1 cellular context compared by ENCODE assay signal in genomic region chr3:9396301-9396631, GRCh38.
TF ChIP-seq lines count a peak whose summit lies in the region.

No MANE protein-coding gene starts in this region.

TF ChIP-seq in HepG2, 621 proteins besides CTCF, POLR2A, EP300 and RAD21 (continued from another document and continues in another):
- TF ChIP-seq DRAP1 (CRISPR knock-in tag; IDR thresholded peaks at IDR 0.05) (no peak; the same call in 1 of the 2 replicates), KDM1A (CRISPR knock-in tag; IDR thresholded peaks at IDR 0.05) (no peak), POLR2G (IDR thresholded peaks at IDR 0.05; ENCODE audit: low read depth, low read length) (peak; percentile 3; the same call in 1 of the 2 replicates), TMF1 (CRISPR knock-in tag; IDR thresholded peaks at IDR 0.05; ENCODE audit: low read depth) (no peak), TEAD3 (CRISPR knock-in tag; optimal IDR thresholded peaks at IDR 0.05; ENCODE audit: borderline replicate concordance) (no peak), STAG1 (CRISPR knock-in tag; IDR thresholded peaks at IDR 0.05) (no peak), AHR (CRISPR knock-in tag; IDR thresholded peaks at IDR 0.05) (no peak), ZNF329 (CRISPR knock-in tag; IDR thresholded peaks at IDR 0.05; ENCODE audit: low read depth) (no peak), HNRNPH1 (optimal IDR thresholded peaks at IDR 0.05; ENCODE audit: low read depth, low read length) (no peak), ZNF441 (CRISPR knock-in tag; IDR thresholded peaks at IDR 0.05; ENCODE audit: borderline replicate concordance) (0 out of 2 replicates have a peak, but pooled peaks have one; percentile 62), ZNF281 (CRISPR knock-in tag; IDR thresholded peaks at IDR 0.05; ENCODE audit: borderline replicate concordance) (peak; percentile 68; the same call in 1 of the 2 replicates), GATAD2A (CRISPR knock-in tag; IDR thresholded peaks at IDR 0.05) (no peak), POGZ (CRISPR knock-in tag; IDR thresholded peaks at IDR 0.05) (no peak), TRAFD1 (CRISPR knock-in tag; IDR thresholded peaks at IDR 0.05; ENCODE audit: borderline replicate concordance) (no peak), ZBTB7B (CRISPR knock-in tag; IDR thresholded peaks at IDR 0.05) (no peak), ZNF615 (CRISPR knock-in tag; IDR thresholded peaks at IDR 0.05; ENCODE audit: borderline replicate concordance) (peak; percentile 72; the same call in 1 of the 2 replicates), ZNF33B (CRISPR knock-in tag; IDR thresholded peaks at IDR 0.05) (no peak), ZNF546 (CRISPR knock-in tag; conservative IDR thresholded peaks at IDR 0.05) (no peak; the same call in 1 of the 2 replicates), ZNF44 (CRISPR knock-in tag; IDR thresholded peaks at IDR 0.05) (no peak), MTF2 (CRISPR knock-in tag; IDR thresholded peaks at IDR 0.05; ENCODE audit: borderline replicate concordance) (0 out of 2 replicates have a peak, but pooled peaks have one; percentile 7), ZNF543 (CRISPR knock-in tag; IDR thresholded peaks at IDR 0.05) (no peak), ZNF138 (CRISPR knock-in tag; IDR thresholded peaks at IDR 0.05; ENCODE audit: low read depth) (no peak), MXD4 (CRISPR knock-in tag; IDR thresholded peaks at IDR 0.05) (no peak), TIGD3 (CRISPR knock-in tag; IDR thresholded peaks at IDR 0.05; ENCODE audit: borderline replicate concordance) (no peak), ZNF562 (CRISPR knock-in tag; IDR thresholded peaks at IDR 0.05; ENCODE audit: borderline replicate concordance) (no peak), ZFP36L1 (CRISPR knock-in tag; IDR thresholded peaks at IDR 0.05) (no peak), ZBTB40 (IDR thresholded peaks at IDR 0.05) (no peak), ZBTB40 (CRISPR knock-in tag; IDR thresholded peaks at IDR 0.05) (no peak), GPBP1L1 (CRISPR knock-in tag; IDR thresholded peaks at IDR 0.05) (no peak), NFE2 (CRISPR knock-in tag; IDR thresholded peaks at IDR 0.05) (no peak), THAP11 (CRISPR knock-in tag; IDR thresholded peaks at IDR 0.05) (no peak), ZNF703 (CRISPR knock-in tag; IDR thresholded peaks at IDR 0.05; ENCODE audit: borderline replicate concordance) (no peak), ATF5 (CRISPR knock-in tag; IDR thresholded peaks at IDR 0.05; ENCODE audit: low read depth) (no peak), PCBP1 (IDR thresholded peaks at IDR 0.05; ENCODE audit: borderline replicate concordance, low read depth, low read length) (no peak), ZNF331 (CRISPR knock-in tag; IDR thresholded peaks at IDR 0.05) (no peak), ZNF317 (CRISPR knock-in tag; IDR thresholded peaks at IDR 0.05) (peak; percentile 48; the same call in 1 of the 2 replicates), ZSCAN30 (CRISPR knock-in tag; IDR thresholded peaks at IDR 0.05) (0 out of 2 replicates have a peak, but pooled peaks have one; percentile 69), CEBPZ (IDR thresholded peaks at IDR 0.05; ENCODE audit: low read length) (no peak), EEA1 (CRISPR knock-in tag; IDR thresholded peaks at IDR 0.05; ENCODE audit: borderline replicate concordance) (0 out of 2 replicates have a peak, but pooled peaks have one; percentile 56), CREB1 (IDR thresholded peaks at IDR 0.05) (no peak), CREB1 (CRISPR knock-in tag; IDR thresholded peaks at IDR 0.05) (no peak)
